Comparison of ENCODE assay signal across 8 cellular contexts in the genomic region with DNA sequence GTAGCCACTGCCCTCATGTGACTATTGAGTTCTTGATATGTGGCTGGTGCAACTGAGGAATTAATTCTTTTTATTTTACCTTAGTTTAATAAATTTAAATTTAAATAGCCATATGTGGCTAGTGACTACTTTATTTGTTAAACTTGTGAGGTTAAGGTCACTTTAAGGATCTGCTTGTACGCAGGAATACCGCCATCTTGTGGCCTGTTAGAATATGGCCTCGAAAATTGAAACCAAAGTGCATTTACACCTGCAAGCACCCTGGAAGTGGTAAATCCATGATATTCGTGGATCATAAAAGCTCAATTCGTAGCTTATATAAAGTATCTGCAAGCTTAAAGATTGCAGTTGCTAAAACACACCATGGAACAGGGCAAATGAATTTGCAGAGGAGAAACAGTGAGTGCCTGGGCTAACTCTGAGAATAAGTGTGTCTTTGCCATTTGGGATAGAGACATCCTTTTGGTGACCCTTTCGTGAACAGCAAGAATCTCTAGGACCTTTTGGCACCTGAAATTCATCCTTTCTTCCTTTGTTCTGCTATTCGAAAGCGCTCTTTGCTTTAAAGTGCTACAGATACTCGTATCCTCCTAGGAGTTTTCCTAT. TPM values are rescaled to one million over a fixed set of nuclear protein-coding genes. Genes with fewer than 3 reads are reported as not detected.
A peak's percentile ranks its signal among the peaks of the same experiment; 100 is the strongest.
DNase-seq lines count a peak whose midpoint lies in the region; ATAC-seq and TF ChIP-seq lines count a peak whose summit lies in the region.

No MANE protein-coding gene starts in this region.

- no peaks in the 10 kb centered on the region for H3F3A ChIP-seq in smooth muscle cell (ENCODE audit: low read depth)

- WGBS in smooth muscle cell (ENCODE audit: low lambda C conversion rate), result 30% methylated on average over 9 of the region's 9 CpGs

- H3K27me3 ChIP-seq in smooth muscle cell (ENCODE audit: low read depth), result no peaks in the 10 kb centered on the region

- no peaks in the 10 kb centered on the region for H3K27me3 Mint-ChIP-seq in activated naive CD4-positive, alpha-beta T cell treated with anti-CD3 and anti-CD28 coated beads for 36 hours (ENCODE audit: low read depth)

- no peaks in the 10 kb centered on the region for H3K79me2 ChIP-seq in smooth muscle cell (ENCODE audit: low read depth)

- peak; percentile 53 for DNase-seq in activated naive CD4-positive, alpha-beta T cell treated with anti-CD3 and anti-CD28 coated beads for 36 hours
- DNase-seq in activated naive CD4-positive, alpha-beta T cell treated with anti-CD3 and anti-CD28 coated beads, Interleukin-2, amount 50 U/mL, for 16 hours, result no peak
- peak; percentile 60 to 69 for DNase-seq in Kasumi-1 (lab: John Stamatoyannopoulos, UW)
- DNase-seq in SW480 (ENCODE audit: low spot score), result peak; percentile 66
- peak; percentile 10 for DNase-seq in germinal center (ENCODE audit: low spot score)
- DNase-seq in smooth muscle cell (lab: John Stamatoyannopoulos, UW; ENCODE audit: unreplicated experiment), result no peak
- no peak for DNase-seq in effector CD8-positive, alpha-beta T cell (lab: John Stamatoyannopoulos, UW)

- no peaks in the 10 kb centered on the region for H3K4me1 ChIP-seq in smooth muscle cell (ENCODE audit: low read depth)

- H3K9me3 ChIP-seq in smooth muscle cell (replicated peaks; ENCODE audit: low read depth), result no peaks in the 10 kb centered on the region

- H3K27ac ChIP-seq in smooth muscle cell (ENCODE audit: low read depth), result no peak overlapping the region

- peaks cover 2% of the 10 kb centered on the region for H3K9me3 Mint-ChIP-seq in activated naive CD4-positive, alpha-beta T cell treated with anti-CD3 and anti-CD28 coated beads for 36 hours

- intact Hi-C loops in activated naive CD4-positive, alpha-beta T cell treated with anti-CD3 and anti-CD28 coated beads for 36 hours (cut with micrococcal nuclease), result loop anchor here (1.0 kb wide), 1 partner anchor 178 kb away; no protein-coding TSS in a partner anchor

- H3K36me3 ChIP-seq in smooth muscle cell (ENCODE audit: low read depth), result no peaks in the 10 kb centered on the region

- H3K4me3 ChIP-seq in smooth muscle cell, result no peak overlapping the region

- no peak overlapping the region for H2AFZ ChIP-seq in smooth muscle cell (ENCODE audit: low read depth)

- H3K27ac Mint-ChIP-seq in activated naive CD4-positive, alpha-beta T cell treated with anti-CD3 and anti-CD28 coated beads for 36 hours, result no peak overlapping the region

- H3K9ac ChIP-seq in smooth muscle cell (ENCODE audit: low read depth), result no peak overlapping the region

- no peak overlapping the region for H3K4me2 ChIP-seq in smooth muscle cell

- no peaks in the 10 kb centered on the region for H3K4me1 Mint-ChIP-seq in activated naive CD4-positive, alpha-beta T cell treated with anti-CD3 and anti-CD28 coated beads for 36 hours (ENCODE audit: low read depth)

- peak; percentile 91 for TF ChIP-seq CTCF in smooth muscle cell (IDR thresholded peaks at IDR 0.05; ENCODE audit: borderline replicate concordance, insufficient read depth, poor library complexity, severe bottlenecking)

- no peak overlapping the region for H3K4me3 Mint-ChIP-seq in activated naive CD4-positive, alpha-beta T cell treated with anti-CD3 and anti-CD28 coated beads for 36 hours

- no peaks in the 10 kb centered on the region for H3K36me3 Mint-ChIP-seq in activated naive CD4-positive, alpha-beta T cell treated with anti-CD3 and anti-CD28 coated beads for 36 hours (ENCODE audit: low read depth)

- H4K20me1 ChIP-seq in smooth muscle cell (ENCODE audit: low read depth), result no peaks in the 10 kb centered on the region

- CTCF ChIA-PET in activated naive CD4-positive, alpha-beta T cell treated with anti-CD3 and anti-CD28 coated beads for 36 hours (lab: Charles Lee), result no interaction called here

- peak; percentile 56 for ATAC-seq in GM21526 (IDR thresholded peaks at IDR 0.05; ENCODE audit: low FRiP score, unreplicated experiment)

RNA-seq across cellular contexts. Expression of a gene that starts 59.9 kb away (rescaled TPM):
- not detected for total RNA-seq in activated naive CD4-positive, alpha-beta T cell treated with anti-CD3 and anti-CD28 coated beads for 36 hours
- not detected in 2 replicates for total RNA-seq in smooth muscle cell
- polyA plus RNA-seq in smooth muscle cell, result not detected in 2 replicates

Comparison
In these comparisons a context has a peak if more than half of its experiments do, and no peak if none do; other contexts are left out.
1. DNase-seq: peak in activated naive CD4-positive, alpha-beta T cell treated with anti-CD3 and anti-CD28 coated beads for 36 hours (single experiment), Kasumi-1 (2 of 2), SW480 (single experiment) and germinal center (single experiment); none in activated naive CD4-positive, alpha-beta T cell treated with anti-CD3 and anti-CD28 coated beads, Interleukin-2, amount 50 U/mL, for 16 hours (single experiment), smooth muscle cell (single experiment) and effector CD8-positive, alpha-beta T cell (single experiment).